27 cellular contexts compared by ENCODE assay signal in the genomic region with DNA sequence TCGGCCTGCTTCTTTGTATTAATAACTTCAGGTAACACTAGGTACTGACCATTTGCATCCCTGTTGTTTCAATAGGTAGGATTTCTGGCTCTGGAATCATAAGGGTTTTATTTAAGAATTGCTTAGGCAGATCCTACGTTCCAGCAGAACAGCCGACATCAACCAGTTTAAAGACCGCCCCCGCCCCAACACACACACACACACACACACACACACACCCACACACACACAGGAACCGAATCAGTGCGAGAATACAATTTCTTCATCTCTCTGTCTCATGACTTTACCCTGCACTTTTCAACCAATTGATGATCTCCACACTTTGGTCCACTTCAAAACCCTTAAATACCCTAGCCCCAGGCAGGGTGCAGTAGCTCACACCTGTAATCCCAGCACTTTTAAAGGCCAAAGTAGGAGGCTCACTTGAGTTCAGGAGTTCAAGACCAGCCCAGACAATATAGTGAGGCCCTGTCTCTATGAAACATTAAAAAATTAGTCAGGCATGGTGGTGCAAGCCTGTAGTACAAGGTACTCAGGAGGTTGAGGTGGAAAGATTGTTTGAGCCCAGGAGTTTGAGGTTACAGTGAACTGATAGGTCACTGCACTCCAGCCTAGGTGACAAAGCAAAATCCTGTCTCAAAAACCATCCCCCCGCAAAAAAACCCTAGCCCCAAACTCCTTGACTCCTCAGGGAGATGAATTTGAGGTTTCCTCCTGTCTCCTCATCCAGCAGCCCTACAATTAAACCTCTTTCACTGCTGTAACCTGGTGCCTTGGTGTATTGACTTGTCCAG. TPM values are rescaled to one million over a fixed set of nuclear protein-coding genes. Genes with fewer than 3 reads are reported as not detected.
DNase-seq lines count a peak whose midpoint lies in the region; ATAC-seq and TF ChIP-seq lines count a peak whose summit lies in the region.
"Had no signal": no experiment of that assay in that cellular context is flagged by ENCODE, and none has a peak within 500 bp of the region (broad histone marks: within the 10 kb centered on the region; RNA-seq: fewer than 3 reads in every experiment).

No MANE protein-coding gene starts in this region.

- no peaks in the 10 kb centered on the region for H3K27me3 Mint-ChIP-seq in activated CD8-positive, alpha-beta memory T cell treated with anti-CD3 and anti-CD28 coated beads, Interleukin-2, amount 10 ng/mL, durations not matched to agents 7 days and 5 days
- no peaks in the 10 kb centered on the region for H3K27me3 Mint-ChIP-seq in CD4-positive, alpha-beta T cell
- H3K27me3 Mint-ChIP-seq: activated CD4-positive, alpha-beta T cell treated with anti-CD3 and anti-CD28 coated beads, Interleukin-2, amount 10 ng/mL, durations not matched to agents 24 days and 14 days; activated naive CD8-positive, alpha-beta T cell treated with anti-CD3 and anti-CD28 coated beads for 36 hours; memory B cell had no signal

- H3K23ac ChIP-seq in neuronal stem cell (ENCODE audit: low read depth, low read length, poor library complexity) = no peak overlapping the region

- peaks cover 5% of the 10 kb centered on the region in 2 donors for H3K4me1 ChIP-seq in neuronal stem cell (ENCODE audit: control insufficient read depth in 2 of 2, insufficient read depth in 1 of 2, low read depth in 1 of 2, low read length in 2 of 2)
- H3K4me1 ChIP-seq: colonic mucosa had no signal

- no peak overlapping the region for H3K4ac ChIP-seq in neuronal stem cell (ENCODE audit: low read length)

- H3K36me3 Mint-ChIP-seq in activated CD8-positive, alpha-beta memory T cell treated with anti-CD3 and anti-CD28 coated beads, Interleukin-2, amount 10 ng/mL, durations not matched to agents 7 days and 5 days = peaks cover 9% of the 10 kb centered on the region
- peaks cover 15% of the 10 kb centered on the region for H3K36me3 Mint-ChIP-seq in CD4-positive, alpha-beta T cell (ENCODE audit: low read depth)

- H3K9me3 Mint-ChIP-seq in activated CD8-positive, alpha-beta memory T cell treated with anti-CD3 and anti-CD28 coated beads, Interleukin-2, amount 10 ng/mL, durations not matched to agents 7 days and 5 days (ENCODE audit: low read depth) = no peaks in the 10 kb centered on the region
- H3K9me3 Mint-ChIP-seq in CD4-positive, alpha-beta T cell = no peaks in the 10 kb centered on the region
- H3K9me3 Mint-ChIP-seq: activated CD4-positive, alpha-beta T cell treated with anti-CD3 and anti-CD28 coated beads, Interleukin-2, amount 10 ng/mL, durations not matched to agents 24 days and 14 days; activated naive CD8-positive, alpha-beta T cell treated with anti-CD3 and anti-CD28 coated beads for 36 hours; memory B cell had no signal

- POLR2A ChIA-PET in CD4-positive, alpha-beta T cell (lab: Charles Lee) = no interaction called here
- POLR2A ChIA-PET in HEK293T (lab: Yijun Ruan, JAX) = no interaction called here

- H3K4me3 ChIP-seq in neuronal stem cell (ENCODE audit: low read length in 2 of 2) = no peak overlapping the region
- H3K4me3 ChIP-seq: cardiac muscle cell, colonic mucosa, Peyer's patch, suprapubic skin had no signal

- no peak overlapping the region for H2BK120ac ChIP-seq in neuronal stem cell (ENCODE audit: low read depth, low read length)

- no peak overlapping the region for H3K9ac ChIP-seq in neuronal stem cell (ENCODE audit: low read depth, low read length, poor library complexity)

- intact Hi-C loops in CD4-positive, alpha-beta T cell (cut with DNase I, micrococcal nuclease) = no loop called here

- peaks cover 0 to 3% of the 10 kb centered on the region in 2 donors for H3K36me3 ChIP-seq in neuronal stem cell (replicated peaks in 1 of 2; ENCODE audit: control insufficient read depth in 2 of 2, insufficient read depth in 2 of 2, low read length in 2 of 2)
- H3K36me3 ChIP-seq: cardiac muscle cell, colonic mucosa, Peyer's patch, suprapubic skin, WERI-Rb-1 had no signal

- no peak overlapping the region for H3K4me3 Mint-ChIP-seq in activated CD8-positive, alpha-beta memory T cell treated with anti-CD3 and anti-CD28 coated beads, Interleukin-2, amount 10 ng/mL, durations not matched to agents 7 days and 5 days
- peak overlapping the region; percentile 72 for H3K4me3 Mint-ChIP-seq in CD4-positive, alpha-beta T cell
- H3K4me3 Mint-ChIP-seq: activated CD4-positive, alpha-beta T cell treated with anti-CD3 and anti-CD28 coated beads, Interleukin-2, amount 10 ng/mL, durations not matched to agents 24 days and 14 days; CD14-positive monocyte had no signal

- H2BK15ac ChIP-seq in neuronal stem cell (ENCODE audit: low read length) = no peak overlapping the region

- H4K8ac ChIP-seq in neuronal stem cell (ENCODE audit: low read depth, low read length) = no peak overlapping the region

- no peaks in the 10 kb centered on the region for H3K27me3 ChIP-seq in CD4-positive, alpha-beta T cell (ENCODE audit: control insufficient read depth, insufficient read depth, low read length)
- no peaks in the 10 kb centered on the region for H3K27me3 ChIP-seq in neuronal stem cell (ENCODE audit: control insufficient read depth in 3 of 3, insufficient read depth in 3 of 3, low read depth in 1 of 3, low read length in 3 of 3)
- H3K27me3 ChIP-seq: cardiac muscle cell, colonic mucosa, Peyer's patch, suprapubic skin had no signal

- no peaks in the 10 kb centered on the region for H3K9me3 ChIP-seq in CD4-positive, alpha-beta T cell (ENCODE audit: control insufficient read depth, low read length)
- H3K9me3 ChIP-seq in neuronal stem cell (replicated peaks in 1 of 2; ENCODE audit: control insufficient read depth in 2 of 2, insufficient read depth in 1 of 2, low read depth in 1 of 2, low read length in 2 of 2) = no peaks in the 10 kb centered on the region
- H3K9me3 ChIP-seq: colonic mucosa, Peyer's patch, suprapubic skin had no signal

- peaks cover 4% of the 10 kb centered on the region for H3K79me1 ChIP-seq in neuronal stem cell (ENCODE audit: low read depth, low read length)

- no peak overlapping the region for H2AK5ac ChIP-seq in neuronal stem cell (ENCODE audit: low read depth, low read length)

- no peak overlapping the region for H3K27ac Mint-ChIP-seq in activated CD8-positive, alpha-beta memory T cell treated with anti-CD3 and anti-CD28 coated beads, Interleukin-2, amount 10 ng/mL, durations not matched to agents 7 days and 5 days
- H3K27ac Mint-ChIP-seq in CD4-positive, alpha-beta T cell = peak overlapping the region; percentile 42
- H3K27ac Mint-ChIP-seq: activated CD4-positive, alpha-beta T cell treated with anti-CD3 and anti-CD28 coated beads, Interleukin-2, amount 10 ng/mL, durations not matched to agents 24 days and 14 days; activated naive CD8-positive, alpha-beta T cell treated with anti-CD3 and anti-CD28 coated beads for 36 hours; CD14-positive monocyte; memory B cell had no signal

- H2BK12ac ChIP-seq in neuronal stem cell (ENCODE audit: low read length) = no peak overlapping the region

- H2AFZ ChIP-seq in neuronal stem cell (ENCODE audit: low read length) = no peak overlapping the region

- no peak overlapping the region for H3K18ac ChIP-seq in neuronal stem cell (ENCODE audit: low read length)

- H2BK5ac ChIP-seq in neuronal stem cell (ENCODE audit: low read length) = no peak overlapping the region

- no peak for ATAC-seq in activated CD8-positive, alpha-beta memory T cell treated with anti-CD3 and anti-CD28 coated beads, Interleukin-2, amount 10 ng/mL, durations not matched to agents 7 days and 5 days
- ATAC-seq in CD4-positive, alpha-beta T cell (ENCODE audit: poor library complexity) = no peak
- no peak for ATAC-seq in GM19455 (IDR thresholded peaks at IDR 0.05; ENCODE audit: unreplicated experiment)

- peak overlapping the region; percentile 2 for H3K4me2 ChIP-seq in neuronal stem cell (ENCODE audit: insufficient read depth, low read length, poor library complexity, severe bottlenecking)

- H4K91ac ChIP-seq in neuronal stem cell (ENCODE audit: low read depth, low read length, poor library complexity) = no peak overlapping the region

- no peak overlapping the region for H3K14ac ChIP-seq in neuronal stem cell (ENCODE audit: low read length)

- peak; percentile 7 for DNase-seq in activated CD8-positive, alpha-beta memory T cell treated with anti-CD3 and anti-CD28 coated beads for 24 hours
- no peak for DNase-seq in activated CD8-positive, alpha-beta memory T cell treated with anti-CD3 and anti-CD28 coated beads, Interleukin-2, amount 10 ng/mL, durations not matched to agents 7 days and 5 days
- no peak for DNase-seq in CD4-positive, alpha-beta T cell
- DNase-seq in caudate nucleus (lab: John Stamatoyannopoulos, UW) (peak in 34 of 61 donors; percentile 5 to 89 (median 38)), neuronal stem cell (ENCODE audit: low spot score) (no peak), midbrain (lab: John Stamatoyannopoulos, UW) (no peak), HEK293T (ENCODE audit: extremely low spot score) (no peak)
- DNase-seq: activated CD4-positive, alpha-beta T cell treated with anti-CD3 and anti-CD28 coated beads, Interleukin-2, amount 10 ng/mL, durations not matched to agents 24 days and 14 days; activated naive CD8-positive, alpha-beta T cell treated with anti-CD3 and anti-CD28 coated beads for 36 hours; aorta; colonic mucosa; effector CD4-positive, alpha-beta T cell; NCI-H1092; NCI-H1694 treated with DMSO at 0.1 percent for 48 hours; NCI-H446 treated with DMSO at 0.1 percent for 48 hours; NCI-H774; Peyer's patch; retina; SHP77; small intestine; T1000 had no signal

- peaks cover 14% of the 10 kb centered on the region for H3K4me1 Mint-ChIP-seq in activated CD8-positive, alpha-beta memory T cell treated with anti-CD3 and anti-CD28 coated beads, Interleukin-2, amount 10 ng/mL, durations not matched to agents 7 days and 5 days
- H3K4me1 Mint-ChIP-seq in CD4-positive, alpha-beta T cell (ENCODE audit: low read depth) = peaks cover 20% of the 10 kb centered on the region

- no peak overlapping the region for H3K27ac ChIP-seq in CD4-positive, alpha-beta T cell (ENCODE audit: low read depth, low read length)
- H3K27ac ChIP-seq in caudate nucleus (ENCODE audit: low read depth, low read length) (peak overlapping the region; percentile 16), neuronal stem cell (replicated peaks; ENCODE audit: low read length) (no peak overlapping the region)
- H3K27ac ChIP-seq: cardiac muscle cell, colonic mucosa, Peyer's patch, suprapubic skin, WERI-Rb-1 had no signal

- WGBS in neuronal stem cell (ENCODE audit: extremely low coverage in 2 of 2, insufficient read length in 2 of 2, insufficient replicate concordance in 1 of 2), 2 donors = no CpG with 5 or more reads among the region's 8 CpGs

- no peak for TF ChIP-seq CTCF in CD4-positive, alpha-beta T cell (IDR thresholded peaks at IDR 0.05)

- CTCF ChIA-PET in activated CD8-positive, alpha-beta memory T cell treated with anti-CD3 and anti-CD28 coated beads, Interleukin-2, amount 10 ng/mL, durations not matched to agents 7 days and 5 days (lab: Charles Lee) = interaction anchor here (1.7 to 2.3 kb wide), 2 partner anchors 14 to 31 kb away, joined by 4 to 5 read pairs; no protein-coding TSS in a partner anchor
- CTCF ChIA-PET in CD4-positive, alpha-beta T cell (lab: Charles Lee) = no interaction called here
- CTCF ChIA-PET in HEK293T (lab: Yijun Ruan, JAX) = interaction anchor here (0.6 kb wide), 1 partner anchor 19 kb away, joined by 3 read pairs; no protein-coding TSS in a partner anchor

RNA-seq across cellular contexts. Expression of a gene that starts 2.7 kb away (rescaled TPM):
- 10 to 100 TPM; 23.3 to 26.6 TPM for total RNA-seq in activated CD8-positive, alpha-beta memory T cell treated with anti-CD3 and anti-CD28 coated beads, Interleukin-2, amount 10 ng/mL, durations not matched to agents 7 days and 5 days
- 10 to 100 TPM; 15.9 to 18.3 TPM for total RNA-seq in CD4-positive, alpha-beta T cell
- 14.2 TPM for polyA plus RNA-seq in neuronal stem cell (2013, experiment 1 of 2)
- 14.8 TPM for polyA plus RNA-seq in neuronal stem cell (2013, experiment 2 of 2)

Comparison
In these comparisons a context has a peak if more than half of its experiments do, and no peak if none do; other contexts are left out.
1. DNase-seq: peak in activated CD8-positive, alpha-beta memory T cell treated with anti-CD3 and anti-CD28 coated beads for 24 hours (single experiment) and caudate nucleus (34 of 61); none in activated CD8-positive, alpha-beta memory T cell treated with anti-CD3 and anti-CD28 coated beads, Interleukin-2, amount 10 ng/mL, durations not matched to agents 7 days and 5 days (single experiment), CD4-positive, alpha-beta T cell (0 of 10), neuronal stem cell (single experiment), midbrain (single experiment) and HEK293T (single experiment).